ENCODE assay signal across 17 cellular contexts in the genomic region with DNA sequence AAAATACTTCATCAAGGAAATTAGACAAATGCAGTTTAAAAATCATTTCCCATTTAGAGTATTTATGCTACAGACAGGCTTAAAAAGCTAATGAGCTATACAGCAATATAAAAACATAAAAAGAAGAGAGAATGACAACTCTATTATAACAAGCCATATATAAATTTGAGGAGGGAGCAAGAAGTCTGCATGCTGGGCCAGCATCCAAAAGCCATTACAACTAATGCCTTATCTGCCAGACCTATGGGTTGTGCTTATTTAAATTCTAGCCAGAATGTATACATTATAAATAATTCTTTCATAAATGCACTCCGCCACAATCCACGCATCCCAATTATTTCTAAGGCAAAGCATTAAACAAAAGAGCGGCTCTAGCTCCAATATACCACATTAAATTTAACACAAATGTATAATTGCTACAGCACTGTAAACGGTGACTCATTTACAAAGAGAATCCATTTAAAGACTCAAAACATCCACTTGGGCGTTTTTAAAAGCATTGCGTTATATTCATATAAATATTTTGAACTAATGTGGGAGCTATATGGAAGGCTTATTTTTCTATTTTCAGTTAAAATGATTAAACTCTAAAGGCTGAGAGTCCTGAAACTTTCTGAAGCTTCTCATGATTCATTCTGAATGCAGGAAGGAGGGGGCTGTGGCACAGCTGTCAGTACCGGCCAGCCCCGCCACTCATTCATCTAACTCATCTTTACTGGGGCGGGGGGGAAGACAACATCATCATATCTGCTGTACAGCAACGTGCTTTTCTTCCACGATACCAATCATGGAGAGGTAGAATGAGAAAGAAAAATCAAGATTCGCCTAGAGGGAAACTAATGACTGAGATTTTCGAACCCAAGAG. TPM values are rescaled to one million over a fixed set of nuclear protein-coding genes. Genes with fewer than 3 reads are reported as not detected.
DNase-seq lines count a peak whose midpoint lies in the region; ATAC-seq lines count a peak whose summit lies in the region.
"Had no signal": no experiment of that assay in that cellular context is flagged by ENCODE, and none has a peak within 500 bp of the region (broad histone marks: within the 10 kb centered on the region; RNA-seq: fewer than 3 reads in every experiment).

No MANE protein-coding gene starts in this region.

- no peaks in the 10 kb centered on the region for H3K36me3 ChIP-seq in Karpas-422 (ENCODE audit: insufficient read depth, low read length)

- H3K27me3 ChIP-seq in Karpas-422 (ENCODE audit: low read length): no peaks in the 10 kb centered on the region

- peak; percentile 68 for DNase-seq in activated effector memory CD4-positive, alpha-beta T cell treated with anti-CD3 and anti-CD28 coated beads, Interleukin-2, amount 50 U/mL, for 16 hours
- DNase-seq in activated effector memory CD4-positive, alpha-beta T cell treated with Interleukin-2 at 50 U/mL for 16 hours: no peak
- peak; percentile 75 for DNase-seq in activated CD4-positive, alpha-beta T cell treated with anti-CD3 and anti-CD28 coated beads for 48 hours
- DNase-seq in iris pigment epithelial cell (ENCODE audit: low read depth) (peak; percentile 32), Karpas-422 (no peak), NCI-H446 (lab: John Stamatoyannopoulos, UW) (no peak)
- DNase-seq in stimulated activated CD8-positive, alpha-beta memory T cell treated with anti-CD3 and anti-CD28 coated beads, Interleukin-2, amount 100 ng/mL, for 48 hours (ENCODE audit: low read depth in 2 of 2): peak; percentile 27 to 30
- DNase-seq: activated naive CD8-positive, alpha-beta T cell treated with anti-CD3 and anti-CD28 coated beads, Interleukin-2, amount 10 ng/mL, durations not matched to agents 7 days and 5 days; DMS53; erythroblast; hippocampal formation; NCI-H345; T-helper 9 cell had no signal

- no peak overlapping the region for H3K4me2 ChIP-seq in Karpas-422 (ENCODE audit: low read depth, low read length, poor library complexity, severe bottlenecking)

- H3K4me1 ChIP-seq in Karpas-422 (ENCODE audit: low read length): no peaks in the 10 kb centered on the region

- no peak for ATAC-seq in HG02610 (IDR thresholded peaks at IDR 0.05; ENCODE audit: unreplicated experiment)

- H3K4me3 ChIP-seq in Karpas-422 (ENCODE audit: low read length): no peak overlapping the region

- H3K9me2 ChIP-seq in Karpas-422 (replicated peaks; ENCODE audit: insufficient read depth, low read length): no peaks in the 10 kb centered on the region

- H3K9me3 ChIP-seq in Karpas-422 (ENCODE audit: low read length): no peaks in the 10 kb centered on the region

- no peak overlapping the region for H3K9ac ChIP-seq in Karpas-422 (ENCODE audit: low read length)

- no peak overlapping the region for H2AFZ ChIP-seq in Karpas-422 (ENCODE audit: low read length)

- no peaks in the 10 kb centered on the region for H3K79me2 ChIP-seq in Karpas-422 (ENCODE audit: low read length)

- H4K20me1 ChIP-seq in Karpas-422 (ENCODE audit: insufficient read depth, low read depth, low read length): no peaks in the 10 kb centered on the region

- no peak overlapping the region for H3K27ac ChIP-seq in Karpas-422 (ENCODE audit: low read length)

RNA-seq across cellular contexts. Expression of gene RAB22A, which starts 37.7 kb away (rescaled TPM):
- total RNA-seq in Karpas-422 (2014; rRNA removed; shearing (Covaris generic); ENCODE audit: low replicate concordance): 10.8 and 11.8 TPM in 2 replicates

RNA-seq across cellular contexts. Expression of gene ANKRD60, which starts 43.4 kb away (rescaled TPM):
- total RNA-seq in Karpas-422 (2014; rRNA removed; shearing (Covaris generic); ENCODE audit: low replicate concordance): not detected in 2 replicates
- total RNA-seq: activated naive CD8-positive, alpha-beta T cell treated with anti-CD3 and anti-CD28 coated beads, Interleukin-2, amount 10 ng/mL, durations not matched to agents 7 days and 5 days; chondrocyte; lung microvascular endothelial cell; MCF 10A had no signal

Comparison
In these comparisons a context has a peak if more than half of its experiments do, and no peak if none do; other contexts are left out.
1. DNase-seq: peak in activated effector memory CD4-positive, alpha-beta T cell treated with anti-CD3 and anti-CD28 coated beads, Interleukin-2, amount 50 U/mL, for 16 hours (single experiment), activated CD4-positive, alpha-beta T cell treated with anti-CD3 and anti-CD28 coated beads for 48 hours (single experiment), iris pigment epithelial cell (single experiment) and stimulated activated CD8-positive, alpha-beta memory T cell treated with anti-CD3 and anti-CD28 coated beads, Interleukin-2, amount 100 ng/mL, for 48 hours (2 of 2); none in activated effector memory CD4-positive, alpha-beta T cell treated with Interleukin-2 at 50 U/mL for 16 hours (single experiment), Karpas-422 (single experiment) and NCI-H446 (0 of 2).